ENCODE assay signal across 14 cellular contexts in genomic region chr2:55965966-55966365, GRCh38. TPM values are rescaled to one million over a fixed set of nuclear protein-coding genes. Genes with fewer than 3 reads are reported as not detected.
A peak's percentile ranks its signal among the peaks of the same experiment; 100 is the strongest.
DNase-seq lines count a peak whose midpoint lies in the region; ATAC-seq and TF ChIP-seq lines count a peak whose summit lies in the region.
"Had no signal": no experiment of that assay in that cellular context is flagged by ENCODE, and none has a peak within 500 bp of the region (broad histone marks: within the 10 kb centered on the region; RNA-seq: fewer than 3 reads in every experiment).

No MANE protein-coding gene starts in this region.

- H3K14ac ChIP-seq in mesenchymal stem cell (ENCODE audit: low read length in 2 of 2): no peak overlapping the region
- no peak overlapping the region for H3K14ac ChIP-seq in trophoblast cell (ENCODE audit: low read length)

- no peaks in the 10 kb centered on the region for H3K9me3 ChIP-seq in mesenchymal stem cell (ENCODE audit: control insufficient read depth, low read length)
- no peaks in the 10 kb centered on the region for H3K9me3 ChIP-seq in thyroid gland
- H3K9me3 ChIP-seq in trophoblast cell (ENCODE audit: insufficient read depth, low read depth, low read length): no peaks in the 10 kb centered on the region
- H3K9me3 ChIP-seq: prostate gland, suprapubic skin had no signal

- H3K79me1 ChIP-seq in mesenchymal stem cell (replicated peaks; ENCODE audit: low read length, poor library complexity, severe bottlenecking) (no peaks in the 10 kb centered on the region), trophoblast cell (ENCODE audit: low read length) (no peaks in the 10 kb centered on the region)

- H2BK5ac ChIP-seq in mesenchymal stem cell (ENCODE audit: low read depth, low read length, poor library complexity, severe bottlenecking) (no peak overlapping the region), trophoblast cell (ENCODE audit: low read depth, low read length, poor library complexity) (no peak overlapping the region)

- H3K27ac Mint-ChIP-seq in WTC11: 0 out of 2 replicates have a peak overlapping the region, but pooled peaks have one; percentile 1
- H3K27ac Mint-ChIP-seq: activated naive CD4-positive, alpha-beta T cell treated with anti-CD3 and anti-CD28 coated beads, Interleukin-2, amount 50 U/mL, for 72 hours had no signal

- H3K23ac ChIP-seq in mesenchymal stem cell (ENCODE audit: low read length in 2 of 2): no peak overlapping the region
- H3K23ac ChIP-seq in trophoblast cell (ENCODE audit: low read length): no peak overlapping the region

- no peak overlapping the region for H3K27ac ChIP-seq in mesenchymal stem cell (ENCODE audit: low read length, poor library complexity, severe bottlenecking)
- H3K27ac ChIP-seq in thyroid gland: peak overlapping the region in 2 of 3 donors; percentile 12 to 55
- no peak overlapping the region for H3K27ac ChIP-seq in trophoblast cell (ENCODE audit: low read depth, low read length)
- H3K27ac ChIP-seq: C4-2B, prostate gland, suprapubic skin had no signal

- H3K9me3 Mint-ChIP-seq in WTC11: no peaks in the 10 kb centered on the region
- H3K9me3 Mint-ChIP-seq: activated naive CD4-positive, alpha-beta T cell treated with anti-CD3 and anti-CD28 coated beads, Interleukin-2, amount 50 U/mL, for 72 hours had no signal

- H2AFZ ChIP-seq in mesenchymal stem cell (ENCODE audit: low read depth, low read length): no peak overlapping the region
- no peak overlapping the region for H2AFZ ChIP-seq in trophoblast cell (ENCODE audit: insufficient read depth, low read length, poor library complexity)

- H2BK120ac ChIP-seq in mesenchymal stem cell (ENCODE audit: low read depth, low read length) (no peak overlapping the region), trophoblast cell (ENCODE audit: insufficient read depth, low read length, poor library complexity) (no peak overlapping the region)

- no peaks in the 10 kb centered on the region for H3K27me3 Mint-ChIP-seq in WTC11 (ENCODE audit: low read depth)

- DNase-seq in WTC11 (ENCODE audit: low spot score) (no peak), fibroblast of mammary gland (ENCODE audit: low read depth) (peak; percentile 46), mesenchymal stem cell (peak; percentile 39), thyroid gland (no peak), T-helper 1 cell (no peak), trophoblast cell (no peak)
- DNase-seq: naive B cell, NCI-H510A had no signal

- H3K4me3 ChIP-seq in fibroblast of mammary gland (ENCODE audit: control insufficient read depth, low read depth, low read length) (no peak overlapping the region), mesenchymal stem cell (ENCODE audit: insufficient read depth in 1 of 2, low read depth in 1 of 2, low read length in 2 of 2) (no peak overlapping the region), thyroid gland (replicated peaks in 1 of 3) (no peak overlapping the region), trophoblast cell (ENCODE audit: low read depth, low read length) (no peak overlapping the region)
- H3K4me3 ChIP-seq: prostate gland, suprapubic skin had no signal

- no peaks in the 10 kb centered on the region for H3K79me2 ChIP-seq in trophoblast cell (ENCODE audit: control insufficient read depth, insufficient read depth, low read length, poor library complexity)

- H3K4me1 Mint-ChIP-seq in WTC11: no peaks in the 10 kb centered on the region
- H3K4me1 Mint-ChIP-seq: naive B cell had no signal

- H4K91ac ChIP-seq in mesenchymal stem cell (ENCODE audit: low read length) (peak overlapping the region; percentile 21), trophoblast cell (ENCODE audit: low read depth, low read length) (no peak overlapping the region)

- no peaks in the 10 kb centered on the region for H3K36me3 Mint-ChIP-seq in WTC11
- H3K36me3 Mint-ChIP-seq: activated naive CD4-positive, alpha-beta T cell treated with anti-CD3 and anti-CD28 coated beads, Interleukin-2, amount 50 U/mL, for 72 hours; naive B cell had no signal

- POLR2A ChIA-PET in WTC11 (lab: Charles Lee): no interaction called here

- H3K36me3 ChIP-seq in mesenchymal stem cell (ENCODE audit: control insufficient read depth in 1 of 2, insufficient read depth in 2 of 2, low read depth in 1 of 2, low read length in 2 of 2) (no peaks in the 10 kb centered on the region), thyroid gland (no peaks in the 10 kb centered on the region), trophoblast cell (ENCODE audit: control insufficient read depth in 1 of 2, insufficient read depth in 2 of 2, low read length in 2 of 2) (no peaks in the 10 kb centered on the region)
- H3K36me3 ChIP-seq: prostate gland, suprapubic skin had no signal

- H3K27me3 ChIP-seq in mesenchymal stem cell (ENCODE audit: control insufficient read depth in 1 of 2, insufficient read depth in 1 of 2, low read length in 2 of 2): peaks cover 0 to 4% of the 10 kb centered on the region in 2 experiments
- H3K27me3 ChIP-seq in thyroid gland: no peaks in the 10 kb centered on the region
- H3K27me3 ChIP-seq in trophoblast cell (ENCODE audit: insufficient read depth, low read length): no peaks in the 10 kb centered on the region
- H3K27me3 ChIP-seq: suprapubic skin had no signal

- intact Hi-C loops in thyroid gland (cut with DNase I): no loop called here

- ATAC-seq in WTC11 (no peak), GM18873 (IDR thresholded peaks at IDR 0.05; ENCODE audit: low FRiP score, unreplicated experiment) (no peak), GM18858 (IDR thresholded peaks at IDR 0.05; ENCODE audit: unreplicated experiment) (no peak)
- ATAC-seq: activated naive CD4-positive, alpha-beta T cell treated with anti-CD3 and anti-CD28 coated beads, Interleukin-2, amount 50 U/mL, for 72 hours had no signal

- no peak overlapping the region for H4K12ac ChIP-seq in trophoblast cell (ENCODE audit: low read depth, low read length)

- H3K9ac ChIP-seq in mesenchymal stem cell (ENCODE audit: low read length): no peak overlapping the region
- no peak overlapping the region for H3K9ac ChIP-seq in trophoblast cell (ENCODE audit: low read length)

- no peak overlapping the region for H2BK12ac ChIP-seq in mesenchymal stem cell (ENCODE audit: low read length in 2 of 2)
- H2BK12ac ChIP-seq in trophoblast cell (ENCODE audit: low read length): no peak overlapping the region

- CTCF ChIA-PET in WTC11 (lab: Charles Lee): interaction anchor here (0.8 kb wide), 1 partner anchor 23 kb away, joined by 3 read pairs; no protein-coding TSS in a partner anchor

- H4K8ac ChIP-seq in mesenchymal stem cell (ENCODE audit: low read length) (peak overlapping the region; percentile 48), trophoblast cell (ENCODE audit: low read depth, low read length) (no peak overlapping the region)

- H2AK5ac ChIP-seq in mesenchymal stem cell (ENCODE audit: low read length, severe bottlenecking): no peak overlapping the region
- no peak overlapping the region for H2AK5ac ChIP-seq in trophoblast cell (ENCODE audit: low read length)

- H3K4me1 ChIP-seq in mesenchymal stem cell (ENCODE audit: control insufficient read depth, insufficient read depth, low read depth, low read length) (no peaks in the 10 kb centered on the region), thyroid gland (peaks cover 0 to 8% of the 10 kb centered on the region in 2 donors), trophoblast cell (ENCODE audit: control insufficient read depth in 1 of 2, insufficient read depth in 2 of 2, low read length in 2 of 2) (no peaks in the 10 kb centered on the region)
- H3K4me1 ChIP-seq: prostate gland had no signal

- H3K4ac ChIP-seq in mesenchymal stem cell (ENCODE audit: low read depth in 1 of 2, low read length in 2 of 2): no peak overlapping the region
- no peak overlapping the region for H3K4ac ChIP-seq in trophoblast cell (ENCODE audit: low read depth, low read length)

- no peak overlapping the region for H3K4me3 Mint-ChIP-seq in WTC11
- H3K4me3 Mint-ChIP-seq: naive B cell had no signal

- no peak for TF ChIP-seq POLR2A in thyroid gland (IDR thresholded peaks at IDR 0.05)

- TF ChIP-seq CTCF in WTC11 (IDR thresholded peaks at IDR 0.05): no peak
- no peak for TF ChIP-seq CTCF in fibroblast of mammary gland (conservative IDR thresholded peaks at IDR 0.05; ENCODE audit: control insufficient read depth, insufficient read depth, low read depth, low read length)
- no peak for TF ChIP-seq CTCF in thyroid gland (IDR thresholded peaks at IDR 0.05)

- no peak overlapping the region for H2BK15ac ChIP-seq in mesenchymal stem cell (ENCODE audit: low read depth, poor library complexity, severe bottlenecking)

- whole genome bisulfite sequencing in mesenchymal stem cell: 92% methylated on average over 1 of the region's 3 CpGs
- WGBS in thyroid gland, 2 donors: 58 to 65% methylated on average over 3 of the region's 3 CpGs
- no CpG with 5 or more reads among the region's 3 CpGs for WGBS in trophoblast cell (ENCODE audit: extremely low coverage, insufficient coverage, insufficient read length)

- H3K18ac ChIP-seq in mesenchymal stem cell (ENCODE audit: low read depth in 1 of 2, low read length in 2 of 2) (no peak overlapping the region), trophoblast cell (ENCODE audit: low read length) (no peak overlapping the region)

- H3K4me2 ChIP-seq in mesenchymal stem cell (ENCODE audit: low read length, poor library complexity, severe bottlenecking) (no peak overlapping the region), trophoblast cell (ENCODE audit: low read length) (no peak overlapping the region)

TF ChIP-seq in WTC11, 78 proteins besides CTCF, POLR2A, EP300 and RAD21 (continues in another document):
- TF ChIP-seq CREB1 (CRISPR knock-in tag; IDR thresholded peaks at IDR 0.05) (no peak), NR2C2 (CRISPR knock-in tag; IDR thresholded peaks at IDR 0.05) (no peak), ZNF416 (CRISPR knock-in tag; IDR thresholded peaks at IDR 0.05) (no peak), ETV6 (CRISPR knock-in tag; IDR thresholded peaks at IDR 0.05) (no peak), ZNF219 (CRISPR knock-in tag; IDR thresholded peaks at IDR 0.05; ENCODE audit: borderline replicate concordance) (no peak), IRF1 (CRISPR knock-in tag; IDR thresholded peaks at IDR 0.05) (no peak)

RNA-seq across cellular contexts. Expression of gene EFEMP1, which starts 42.4 kb away (rescaled TPM):
- 24.0 to 25.7 TPM (median 25.6 TPM) in 3 replicates for total RNA-seq in WTC11 (2021)
- 351 TPM for polyA plus RNA-seq in mesenchymal stem cell (2013, experiment 1 of 2)
- 352 TPM for polyA plus RNA-seq in mesenchymal stem cell (2013, experiment 2 of 2)
- total RNA-seq in thyroid gland: 100 to 1,000 TPM; 379 to 821 (median 437) TPM
- 6.6 and 7.5 TPM in 2 replicates for polyA plus RNA-seq in trophoblast cell (2013)
- total RNA-seq: activated naive CD4-positive, alpha-beta T cell treated with anti-CD3 and anti-CD28 coated beads, Interleukin-2, amount 50 U/mL, for 72 hours had no signal

Comparison
In these comparisons a context has a peak if more than half of its experiments do, and no peak if none do; other contexts are left out.
1. DNase-seq: peak in fibroblast of mammary gland (single experiment) and mesenchymal stem cell (single experiment); none in WTC11 (single experiment), thyroid gland (0 of 2), T-helper 1 cell (0 of 5) and trophoblast cell (0 of 2).
2. H3K27ac ChIP-seq: peak in thyroid gland (2 of 3); none in mesenchymal stem cell (single experiment) and trophoblast cell (single experiment).
3. RNA of gene EFEMP1, which starts 42.4 kb away (total RNA-seq): 379 to 821 TPM in thyroid gland; 24.0 to 25.7 TPM in WTC11; every median in the first group is over 10 times any median in the second.